20 cellular contexts compared by ENCODE assay signal in genomic region chr9:21070887-21071286, GRCh38. TPM values are rescaled to one million over a fixed set of nuclear protein-coding genes. Genes with fewer than 3 reads are reported as not detected.
DNase-seq lines count a peak whose midpoint lies in the region; ATAC-seq, FAIRE-seq and TF ChIP-seq lines count a peak whose summit lies in the region.
"Had no signal": no experiment of that assay in that cellular context is flagged by ENCODE, and none has a peak within 500 bp of the region (broad histone marks: within the 10 kb centered on the region; RNA-seq: fewer than 3 reads in every experiment).

No MANE protein-coding gene starts in this region.

- CTCF ChIA-PET in A549 (lab: Yijun Ruan, JAX) = no interaction called here
- CTCF ChIA-PET in IMR-90 (lab: Yijun Ruan, JAX) = interaction anchor here (0.7 kb wide), 1 partner anchor 12 kb away, joined by 3 read pairs; no protein-coding TSS in a partner anchor
- CTCF ChIA-PET in endothelial cell of umbilical vein (lab: Charles Lee) = interaction anchor here (1.2 to 1.8 kb wide), 8 partner anchors 8 to 54 kb away, joined by 3 to 14 read pairs (median 5); no protein-coding TSS in a partner anchor

- dilution Hi-C loops in IMR-90 (cut with HindIII; ENCODE audit: low sequenced_read_pairs, unreplicated experiment) = no loop called here
- dilution Hi-C loops in endothelial cell of umbilical vein (cut with MboI; ENCODE audit: extremely low pct_ligation_motif_present, low sequenced_read_pairs) = no loop called here

- BruUV-seq in IMR-90 (replicated peaks; lab: Mats Ljungman, UMichigan) (no TSS peak), endothelial cell of umbilical vein (replicated peaks; lab: Mats Ljungman, UMichigan) (no TSS peak)

- H3K4me1 ChIP-seq in A549 (peaks cover 18% of the 10 kb centered on the region), IMR-90 (ENCODE audit: control insufficient read depth, insufficient read depth, low read length) (peaks cover 2% of the 10 kb centered on the region), endothelial cell of umbilical vein (ENCODE audit: control insufficient read depth, extremely low read depth, insufficient read depth, low read length) (peaks cover 14% of the 10 kb centered on the region), sigmoid colon (peaks cover 0 to 13% (median 10%) of the 10 kb centered on the region in 4 donors)
- H3K4me1 ChIP-seq: Peyer's patch had no signal

- H3K4me2 ChIP-seq in A549 (peak overlapping the region; percentile 73), IMR-90 (ENCODE audit: low read depth, low read length) (no peak overlapping the region), endothelial cell of umbilical vein (ENCODE audit: insufficient read depth, low read length) (peak overlapping the region; percentile 17)

- H3K4me3 ChIP-seq in A549 = no peak overlapping the region
- H3K4me3 ChIP-seq in IMR-90 (ENCODE audit: insufficient read depth, low read depth, low read length) = no peak overlapping the region
- H3K4me3 ChIP-seq in endothelial cell of umbilical vein (replicated peaks in 1 of 3; ENCODE audit: insufficient read depth in 1 of 3, low read depth in 1 of 3, low read length in 3 of 3) = no peak overlapping the region
- no peak overlapping the region for H3K4me3 ChIP-seq in sigmoid colon
- H3K4me3 ChIP-seq: Peyer's patch had no signal

- TF ChIP-seq POLR2A in A549 (IDR thresholded peaks at IDR 0.05; ENCODE audit: low read length) (no peak), IMR-90 (IDR thresholded peaks at IDR 0.05; ENCODE audit: low read depth, low read length) (no peak), endothelial cell of umbilical vein (IDR thresholded peaks at IDR 0.05; ENCODE audit: low read depth, low read length) (no peak), sigmoid colon (IDR thresholded peaks at IDR 0.05) (no peak)

- H3K27ac ChIP-seq in A549 (peak overlapping the region; percentile 62 to 65; a peak in 4 of 6 replicates), IMR-90 (ENCODE audit: insufficient read depth, low read length) (no peak overlapping the region), endothelial cell of umbilical vein (ENCODE audit: insufficient read depth, low read depth, low read length) (no peak overlapping the region), sigmoid colon (peak overlapping the region in 3 of 4 donors; percentile 69 to 72 (median 69))
- H3K27ac ChIP-seq: Peyer's patch had no signal

- H3K56ac ChIP-seq in IMR-90 (ENCODE audit: extremely low read depth, insufficient read depth, low read length) = no peak overlapping the region

- no peak for DNase-seq in A549 (ENCODE audit: low read depth in 1 of 2, low spot score in 1 of 2)
- DNase-seq in IMR-90 = peak; percentile 2
- DNase-seq in endothelial cell of umbilical vein (ENCODE audit: low read depth, low spot score) = no peak
- no peak for DNase-seq in sigmoid colon
- no peak for DNase-seq in effector CD8-positive, alpha-beta T cell (lab: John Stamatoyannopoulos, UW)
- DNase-seq: CD4-positive, CD25-positive, alpha-beta regulatory T cell; DMS79; H7; NCI-H1694; NCI-H2081; NCI-H2171 treated with DMSO at 0.1 percent for 48 hours; NCI-H526; Peyer's patch had no signal

- FAIRE-seq in A549 (lab: Jason Lieb, UNC) = no peak
- FAIRE-seq in endothelial cell of umbilical vein (lab: Jason Lieb, UNC) = no peak
- FAIRE-seq: HTR-8/SVneo had no signal

- H4K8ac ChIP-seq in IMR-90 (ENCODE audit: low read depth in 2 of 2, low read length in 2 of 2) = no peak overlapping the region

- in situ Hi-C loops in IMR-90 (cut with MboI; ENCODE audit: low sequenced_read_pairs) = no loop called here

- TF ChIP-seq EP300 in A549 (IDR thresholded peaks at IDR 0.05) (no peak), sigmoid colon (IDR thresholded peaks at IDR 0.05) (no peak)

- TF ChIP-seq CTCF in A549 (IDR thresholded peaks at IDR 0.05) (no peak), IMR-90 (conservative IDR thresholded peaks at IDR 0.05; ENCODE audit: low read depth, low read length) (no peak), endothelial cell of umbilical vein (IDR thresholded peaks at IDR 0.05; ENCODE audit: extremely low read depth in 1 of 2, insufficient read depth in 1 of 2, low read depth in 1 of 2, low read length in 2 of 2) (no peak), sigmoid colon (IDR thresholded peaks at IDR 0.05) (no peak)

- H3K23ac ChIP-seq in IMR-90 (ENCODE audit: low read depth, low read length) = no peak overlapping the region

- intact Hi-C loops in IMR-90 (cut with micrococcal nuclease) (no loop called here), endothelial cell of umbilical vein (cut with micrococcal nuclease) (no loop called here), sigmoid colon (cut with DNase I) (no loop called here)

- 96% methylated on average over 1 of the region's 1 CpG for WGBS in A549 (ENCODE audit: missing lambda C conversion rate)
- no CpG with 5 or more reads among the region's 1 CpG for WGBS in IMR-90 (ENCODE audit: extremely low coverage in 2 of 2, insufficient read length in 1 of 2), 2 experiments
- WGBS in sigmoid colon, 2 donors = 87 to 89% methylated on average over 1 of the region's 1 CpG

- no peak overlapping the region for H4K91ac ChIP-seq in IMR-90 (ENCODE audit: insufficient read depth, low read depth, low read length)

- H2BK5ac ChIP-seq in IMR-90 (ENCODE audit: low read depth, low read length, poor library complexity, severe bottlenecking) = no peak overlapping the region

- no peak overlapping the region for H2AK5ac ChIP-seq in IMR-90 (ENCODE audit: low read depth, low read length)

- H2BK20ac ChIP-seq in IMR-90 (ENCODE audit: low read depth, low read length) = no peak overlapping the region

- H3K14ac ChIP-seq in IMR-90 (replicated peaks; ENCODE audit: low read depth, low read length) = no peak overlapping the region

- H2AFZ ChIP-seq in IMR-90 (replicated peaks; ENCODE audit: low read length, poor library complexity) (no peak overlapping the region), endothelial cell of umbilical vein (ENCODE audit: low read depth, low read length) (no peak overlapping the region)

- no peak overlapping the region for H3K18ac ChIP-seq in IMR-90 (ENCODE audit: low read depth, low read length)

- H3K4ac ChIP-seq in IMR-90 (ENCODE audit: low read depth, low read length) = no peak overlapping the region

- no peak overlapping the region for H3K9ac ChIP-seq in IMR-90 (ENCODE audit: low read depth, low read length)
- no peak overlapping the region for H3K9ac ChIP-seq in endothelial cell of umbilical vein (replicated peaks; ENCODE audit: extremely low read depth, insufficient read depth, low read length)

- no peaks in the 10 kb centered on the region for H3K36me3 ChIP-seq in IMR-90 (ENCODE audit: control insufficient read depth, insufficient read depth, low read length)
- no peaks in the 10 kb centered on the region for H3K36me3 ChIP-seq in endothelial cell of umbilical vein (ENCODE audit: control insufficient read depth in 2 of 2, extremely low read depth in 1 of 2, insufficient read depth in 2 of 2, low read length in 2 of 2)
- H3K36me3 ChIP-seq in sigmoid colon = no peaks in the 10 kb centered on the region
- H3K36me3 ChIP-seq: Peyer's patch had no signal

- ATAC-seq in A549 = peak in 1 of 2 experiments; percentile 10; a peak in 2 of 6 replicates
- ATAC-seq in IMR-90 (ENCODE audit: low read depth) = no peak
- ATAC-seq in GM21360 (IDR thresholded peaks at IDR 0.05; ENCODE audit: unreplicated experiment) = no peak
- ATAC-seq in HG02981 (IDR thresholded peaks at IDR 0.05; ENCODE audit: unreplicated experiment) = no peak

- no peaks in the 10 kb centered on the region for H3K79me2 ChIP-seq in endothelial cell of umbilical vein (ENCODE audit: control insufficient read depth, insufficient read depth, low read length)

- H3K79me1 ChIP-seq in IMR-90 (ENCODE audit: low read depth in 1 of 2, low read length in 2 of 2) = no peaks in the 10 kb centered on the region

- POLR2A ChIA-PET in A549 (lab: Yijun Ruan, JAX) (no interaction called here), IMR-90 (lab: Charles Lee; ENCODE audit: unreplicated experiment) (no interaction called here), endothelial cell of umbilical vein (lab: Charles Lee) (no interaction called here)

- H3K9me1 ChIP-seq in IMR-90 (ENCODE audit: insufficient read depth, low read length) = no peaks in the 10 kb centered on the region; the same call in 1 of the 2 replicates
- no peaks in the 10 kb centered on the region for H3K9me1 ChIP-seq in endothelial cell of umbilical vein (replicated peaks; ENCODE audit: control insufficient read depth, extremely low read depth, insufficient read depth, low read length)

- H2BK15ac ChIP-seq in IMR-90 (ENCODE audit: low read depth, low read length) = no peak overlapping the region

- no peak overlapping the region for H4K5ac ChIP-seq in IMR-90 (ENCODE audit: low read depth, low read length)

- TF ChIP-seq RAD21 in A549 (conservative IDR thresholded peaks at IDR 0.05 in 1 of 2, IDR thresholded peaks at IDR 0.05 in 1 of 2) (no peak), IMR-90 (IDR thresholded peaks at IDR 0.05; ENCODE audit: low read length) (no peak)

- H3K9me3 ChIP-seq in A549 = no peaks in the 10 kb centered on the region
- no peaks in the 10 kb centered on the region for H3K9me3 ChIP-seq in IMR-90 (ENCODE audit: control insufficient read depth, insufficient read depth, low read length)
- H3K9me3 ChIP-seq in endothelial cell of umbilical vein (replicated peaks; ENCODE audit: control insufficient read depth, insufficient read depth, low read length) = no peaks in the 10 kb centered on the region
- H3K9me3 ChIP-seq in sigmoid colon = no peaks in the 10 kb centered on the region
- H3K9me3 ChIP-seq: Peyer's patch had no signal

- H2AK9ac ChIP-seq in IMR-90 (replicated peaks; ENCODE audit: low read depth, low read length, poor library complexity) = no peak overlapping the region

- no peaks in the 10 kb centered on the region; the same call in 1 of the 2 replicates for H4K20me1 ChIP-seq in IMR-90 (ENCODE audit: insufficient read depth, low read length)
- H4K20me1 ChIP-seq in endothelial cell of umbilical vein (replicated peaks; ENCODE audit: control insufficient read depth, extremely low read depth, insufficient read depth, low read length) = no peaks in the 10 kb centered on the region

- no peak overlapping the region for H2BK120ac ChIP-seq in IMR-90 (ENCODE audit: low read depth, low read length)

- no peaks in the 10 kb centered on the region for H3K27me3 ChIP-seq in IMR-90 (ENCODE audit: control insufficient read depth, insufficient read depth, low read length)
- peaks cover 0 to 4% of the 10 kb centered on the region in 2 experiments for H3K27me3 ChIP-seq in endothelial cell of umbilical vein (ENCODE audit: control insufficient read depth in 2 of 2, insufficient read depth in 2 of 2, low read length in 2 of 2)
- no peaks in the 10 kb centered on the region for H3K27me3 ChIP-seq in sigmoid colon
- H3K27me3 ChIP-seq: Peyer's patch had no signal

RNA-seq across cellular contexts. Expression of gene IFNB1, which starts 6.9 kb away (rescaled TPM):
- polyA plus RNA-seq in A549 (2011; rRNA removed) = not detected in 2 replicates
- not detected in 2 replicates for polyA plus RNA-seq in A549 (2012; cell fraction: cytosol; rRNA removed)
- polyA plus RNA-seq in A549 (2012; cell fraction: nucleus; rRNA removed) = not detected in 2 replicates
- not detected in 3 replicates for polyA plus RNA-seq in A549 (2017; fragmentation: RNase III; extraction: RNeasy Plus Mini Kit Qiagen cat#74134 plus additional on column Dnase treatment)
- polyA minus RNA-seq in A549 (2011; rRNA and poly(A)+ RNA removed) = not detected in 2 replicates
- total RNA-seq in IMR-90 (2012; rRNA removed) = not detected in 2 replicates
- polyA plus RNA-seq in IMR-90 (2012; rRNA removed) = not detected in 2 replicates
- not detected in 2 replicates for polyA plus RNA-seq in IMR-90 (2012; cell fraction: cytosol; rRNA removed)
- polyA plus RNA-seq in IMR-90 (2012; cell fraction: nucleus; rRNA removed; ENCODE audit: low replicate concordance) = not detected in 2 replicates
- total RNA-seq in endothelial cell of umbilical vein = not detected in 2 replicates
- not detected in 2 replicates for polyA plus RNA-seq in endothelial cell of umbilical vein
- polyA plus RNA-seq in endothelial cell of umbilical vein (2011; cell fraction: cytosol; rRNA removed) = not detected in 2 replicates
- polyA plus RNA-seq in endothelial cell of umbilical vein (2011; cell fraction: nucleus; rRNA removed) = not detected in 2 replicates
- not detected in 2 replicates for polyA plus RNA-seq in endothelial cell of umbilical vein (2012)
- not detected in 2 replicates for polyA minus RNA-seq in endothelial cell of umbilical vein
- polyA minus RNA-seq in endothelial cell of umbilical vein (2011; cell fraction: cytosol; rRNA and poly(A)+ RNA removed) = not detected
- not detected in 2 replicates for polyA minus RNA-seq in endothelial cell of umbilical vein (2011; cell fraction: nucleus; rRNA and poly(A)+ RNA removed)
- not detected for total RNA-seq in sigmoid colon
- polyA plus RNA-seq in sigmoid colon = under 1 TPM in 1 of 3 donors, not detected in 2; 0.20 TPM
- total RNA-seq: A172; CD4-positive, CD25-positive, alpha-beta regulatory T cell; H7; OCI-LY7; Peyer's patch had no signal
- polyA plus RNA-seq: BJ; CD4-positive, CD25-positive, alpha-beta regulatory T cell; IgD-negative memory B cell had no signal

RNA-seq across cellular contexts. Expression of gene HACD4, which starts 39.4 kb away (rescaled TPM):
- polyA plus RNA-seq in A549 (2011; rRNA removed) (4.1 and 4.4 TPM in 2 replicates), A549 (2017; fragmentation: RNase III; extraction: RNeasy Plus Mini Kit Qiagen cat#74134 plus additional on column Dnase treatment) (1.4 to 1.8 TPM (median 1.5 TPM) in 3 replicates), IMR-90 (2012; rRNA removed) (1.5 and 1.9 TPM in 2 replicates), endothelial cell of umbilical vein (1.2 and 1.3 TPM in 2 replicates), sigmoid colon (1 to 10 TPM; 1.4 to 2.4 (median 2.3) TPM)
- polyA plus RNA-seq in A549 (2012; cell fraction: cytosol; rRNA removed) = 0.77 and 1.2 TPM in 2 replicates
- 0.23 and 0.37 TPM in 2 replicates for polyA plus RNA-seq in A549 (2012; cell fraction: nucleus; rRNA removed)
- 2.1 and 2.6 TPM in 2 replicates for polyA minus RNA-seq in A549 (2011; rRNA and poly(A)+ RNA removed)
- total RNA-seq in IMR-90 (2012; rRNA removed) (2.2 and 2.8 TPM in 2 replicates), endothelial cell of umbilical vein (1.2 and 1.4 TPM in 2 replicates), sigmoid colon (10 to 100 TPM in 3 of 4 donors, 1 to 10 TPM in 1; 8.8 to 14.7 (median 12.2) TPM)
- 0.37 and 0.59 TPM in 2 replicates for polyA plus RNA-seq in IMR-90 (2012; cell fraction: cytosol; rRNA removed)
- polyA plus RNA-seq in IMR-90 (2012; cell fraction: nucleus; rRNA removed; ENCODE audit: low replicate concordance) = 0.22 and 1.9 TPM in 2 replicates
- 1.1 TPM in 2 replicates for polyA plus RNA-seq in endothelial cell of umbilical vein (2011; cell fraction: cytosol; rRNA removed)
- 1.0 and 1.2 TPM in 2 replicates for polyA plus RNA-seq in endothelial cell of umbilical vein (2011; cell fraction: nucleus; rRNA removed)
- polyA plus RNA-seq in endothelial cell of umbilical vein (2012) = 1.6 and 2.0 TPM in 2 replicates
- polyA minus RNA-seq in endothelial cell of umbilical vein = 2.3 and 2.6 TPM in 2 replicates
- polyA minus RNA-seq in endothelial cell of umbilical vein (2011; cell fraction: cytosol; rRNA and poly(A)+ RNA removed) = not detected
- polyA minus RNA-seq in endothelial cell of umbilical vein (2011; cell fraction: nucleus; rRNA and poly(A)+ RNA removed) = 1.4 and 2.0 TPM in 2 replicates
- total RNA-seq: A172, OCI-LY7 had no signal

Comparison
In these comparisons a context has a peak if more than half of its experiments do, and no peak if none do; other contexts are left out.
1. H3K27ac ChIP-seq: peak in A549 (2 of 2) and sigmoid colon (3 of 4); none in IMR-90 (single experiment) and endothelial cell of umbilical vein (single experiment).